ENCODE assay signal across 8 cellular contexts in genomic region chr4:173367946-173368345, GRCh38. TPM values are rescaled to one million over a fixed set of nuclear protein-coding genes. Genes with fewer than 3 reads are reported as not detected.
DNase-seq lines count a peak whose midpoint lies in the region; ATAC-seq lines count a peak whose summit lies in the region.

No MANE protein-coding gene starts in this region.

- DNase-seq in activated CD4-positive, alpha-beta T cell treated with anti-CD3 and anti-CD28 coated beads for 36 hours, result no peak
- no peak for DNase-seq in activated CD4-positive, alpha-beta T cell treated with anti-CD3 and anti-CD28 coated beads, Interleukin-2, amount 50 U/mL, for 1 hour
- DNase-seq in NCI-H748 treated with DMSO at 0.1 percent for 48 hours (lab: John Stamatoyannopoulos, UW), result peak; percentile 13
- no peak for DNase-seq in central memory CD8-positive, alpha-beta T cell (ENCODE audit: low spot score in 2 of 2)
- DNase-seq in retina, result peak; percentile 9
- no peak for DNase-seq in amniotic stem cell (lab: John Stamatoyannopoulos, UW)
- DNase-seq in activated CD8-positive, alpha-beta memory T cell treated with anti-CD3 and anti-CD28 coated beads, Interleukin-2, amount 50 U/mL, for 4 hours, result no peak
- DNase-seq in COR-L47 (lab: John Stamatoyannopoulos, UW), result no peak

- H3K9me3 Mint-ChIP-seq in activated CD4-positive, alpha-beta T cell treated with anti-CD3 and anti-CD28 coated beads for 36 hours (ENCODE audit: low read depth), result no peaks in the 10 kb centered on the region
- no peaks in the 10 kb centered on the region for H3K9me3 Mint-ChIP-seq in central memory CD8-positive, alpha-beta T cell

- POLR2A ChIA-PET in activated CD4-positive, alpha-beta T cell treated with anti-CD3 and anti-CD28 coated beads for 36 hours (lab: Charles Lee), result interaction anchor here (1.0 to 1.7 kb wide), 3 partner anchors 33 to 35 kb away, joined by 4 to 8 read pairs (median 4); partner anchors contain the start of gene HMGB2

- peaks cover 3% of the 10 kb centered on the region for H3K27me3 Mint-ChIP-seq in activated CD4-positive, alpha-beta T cell treated with anti-CD3 and anti-CD28 coated beads for 36 hours
- H3K27me3 Mint-ChIP-seq in central memory CD8-positive, alpha-beta T cell, result no peaks in the 10 kb centered on the region

- no peak for ATAC-seq in activated CD4-positive, alpha-beta T cell treated with anti-CD3 and anti-CD28 coated beads for 36 hours
- ATAC-seq in central memory CD8-positive, alpha-beta T cell (replicated peaks; ENCODE audit: extremely low read depth, poor library complexity, severe bottlenecking), result no peak

- H3K4me3 Mint-ChIP-seq in activated CD4-positive, alpha-beta T cell treated with anti-CD3 and anti-CD28 coated beads for 36 hours, result peak overlapping the region; percentile 26
- no peak overlapping the region for H3K4me3 Mint-ChIP-seq in central memory CD8-positive, alpha-beta T cell

- intact Hi-C loops in activated CD4-positive, alpha-beta T cell treated with anti-CD3 and anti-CD28 coated beads for 36 hours (cut with DNase I, micrococcal nuclease), result loop anchor here in 1 of 2 experiments (2.0 kb wide), 1 partner anchor 19 kb away; no protein-coding TSS in a partner anchor

- H3K4me1 Mint-ChIP-seq in activated CD4-positive, alpha-beta T cell treated with anti-CD3 and anti-CD28 coated beads for 36 hours, result peaks cover 32% of the 10 kb centered on the region
- H3K4me1 Mint-ChIP-seq in central memory CD8-positive, alpha-beta T cell, result peaks cover 28% of the 10 kb centered on the region

- peaks cover 1% of the 10 kb centered on the region for H3K36me3 Mint-ChIP-seq in activated CD4-positive, alpha-beta T cell treated with anti-CD3 and anti-CD28 coated beads for 36 hours (ENCODE audit: low read depth)
- H3K36me3 Mint-ChIP-seq in central memory CD8-positive, alpha-beta T cell (ENCODE audit: insufficient read depth), result peaks cover 18% of the 10 kb centered on the region

- CTCF ChIA-PET in activated CD4-positive, alpha-beta T cell treated with anti-CD3 and anti-CD28 coated beads for 36 hours (lab: Charles Lee), result interaction anchor here (0.7 to 2.0 kb wide), 5 partner anchors 33 to 66 kb away, joined by 3 to 7 read pairs (median 4); partner anchors contain the start of gene HMGB2

- H3K27ac Mint-ChIP-seq in activated CD4-positive, alpha-beta T cell treated with anti-CD3 and anti-CD28 coated beads for 36 hours, result peak overlapping the region; percentile 35
- H3K27ac Mint-ChIP-seq in central memory CD8-positive, alpha-beta T cell (ENCODE audit: low read depth), result peak overlapping the region; percentile 70

RNA-seq across cellular contexts. Expression of gene SAP30, which starts 2.8 kb away (rescaled TPM):
- total RNA-seq in activated CD4-positive, alpha-beta T cell treated with anti-CD3 and anti-CD28 coated beads for 36 hours, result 10 to 100 TPM; 22.0 to 29.3 TPM

RNA-seq across cellular contexts. Expression of gene SCRG1, which starts 31.0 kb away (rescaled TPM):
- total RNA-seq in activated CD4-positive, alpha-beta T cell treated with anti-CD3 and anti-CD28 coated beads for 36 hours, result not detected

RNA-seq across cellular contexts. Expression of gene HMGB2, which starts 33.8 kb away (rescaled TPM):
- total RNA-seq in activated CD4-positive, alpha-beta T cell treated with anti-CD3 and anti-CD28 coated beads for 36 hours, result 100 to 1,000 TPM; 608 to 661 TPM

Comparison
In these comparisons a context has a peak if more than half of its experiments do, and no peak if none do; other contexts are left out.
1. DNase-seq: peak in NCI-H748 treated with DMSO at 0.1 percent for 48 hours (single experiment) and retina (single experiment); none in activated CD4-positive, alpha-beta T cell treated with anti-CD3 and anti-CD28 coated beads for 36 hours (single experiment), activated CD4-positive, alpha-beta T cell treated with anti-CD3 and anti-CD28 coated beads, Interleukin-2, amount 50 U/mL, for 1 hour (single experiment), central memory CD8-positive, alpha-beta T cell (0 of 2), amniotic stem cell (single experiment), activated CD8-positive, alpha-beta memory T cell treated with anti-CD3 and anti-CD28 coated beads, Interleukin-2, amount 50 U/mL, for 4 hours (single experiment) and COR-L47 (single experiment).